In the genomic region with DNA sequence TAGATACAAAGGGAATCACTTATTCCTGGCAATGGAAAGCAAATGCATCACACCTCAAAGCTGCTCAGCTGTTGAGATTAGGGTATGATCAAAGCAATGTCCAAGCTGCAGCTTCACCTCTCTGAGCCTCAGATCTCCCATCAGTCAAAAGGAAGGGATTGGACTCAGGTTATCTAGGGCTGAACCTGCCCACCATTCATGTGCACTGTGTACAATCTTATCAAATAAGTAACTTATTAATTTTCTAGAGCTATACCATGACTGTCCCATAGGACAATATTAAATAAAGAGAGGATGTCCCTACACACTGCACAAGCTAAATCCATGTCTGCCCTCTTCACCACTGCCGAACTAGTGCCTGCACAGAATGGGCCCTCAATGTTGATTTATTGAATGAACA, we compare ENCODE assay signal across 15 cellular contexts.
DNase-seq lines count a peak whose midpoint lies in the region; ATAC-seq and TF ChIP-seq lines count a peak whose summit lies in the region.
"Had no signal": no experiment of that assay in that cellular context is flagged by ENCODE, and none has a peak within 500 bp of the region (broad histone marks: within the 10 kb centered on the region; RNA-seq: fewer than 3 reads in every experiment).

No MANE protein-coding gene starts in this region.

- POLR2A ChIA-PET in naive thymus-derived CD8-positive, alpha-beta T cell (lab: Charles Lee): no interaction called here

- H3K9me3 ChIP-seq in mucosa of descending colon: no peaks in the 10 kb centered on the region
- H3K9me3 ChIP-seq in T-helper 17 cell (ENCODE audit: control insufficient read depth, low read length, poor library complexity, severe bottlenecking): no peaks in the 10 kb centered on the region
- H3K9me3 ChIP-seq: HAP-1 had no signal

- H3K27me3 Mint-ChIP-seq in naive thymus-derived CD8-positive, alpha-beta T cell: peaks cover 4 to 22% (median 15%) of the 10 kb centered on the region in 5 donors
- peaks cover 54% of the 10 kb centered on the region for H3K27me3 Mint-ChIP-seq in T-helper 17 cell

- DNase-seq in DMS53 (lab: John Stamatoyannopoulos, UW) (peak; percentile 36), DMS53 treated with DMSO at 0.1 percent for 48 hours (lab: John Stamatoyannopoulos, UW; ENCODE audit: unreplicated experiment) (no peak), HuH-7 (ENCODE audit: low spot score) (peak; percentile 43), mucosa of descending colon (no peak), GM20000 (ENCODE audit: low spot score) (no peak), T-helper 17 cell (no peak)
- no peak for DNase-seq in naive thymus-derived CD8-positive, alpha-beta T cell
- DNase-seq: Calu3; CD4-positive, alpha-beta memory T cell; GDM1; IMR-90 had no signal

- H3K4me1 Mint-ChIP-seq in naive thymus-derived CD8-positive, alpha-beta T cell: peaks cover 0 to 1% (median 0%) of the 10 kb centered on the region in 4 donors
- H3K4me1 Mint-ChIP-seq in T-helper 17 cell: peaks cover 2% of the 10 kb centered on the region
- H3K4me1 Mint-ChIP-seq: CD14-positive monocyte; CD4-positive, alpha-beta memory T cell had no signal

- H3K4me3 Mint-ChIP-seq in naive thymus-derived CD8-positive, alpha-beta T cell: no peak overlapping the region
- no peak overlapping the region for H3K4me3 Mint-ChIP-seq in T-helper 17 cell
- H3K4me3 Mint-ChIP-seq: CD4-positive, alpha-beta memory T cell had no signal

- no peak overlapping the region for H3K4me3 ChIP-seq in mucosa of descending colon
- H3K4me3 ChIP-seq: BLaER1, HAP-1, K562 had no signal

- no peaks in the 10 kb centered on the region for H3K9me3 Mint-ChIP-seq in naive thymus-derived CD8-positive, alpha-beta T cell
- H3K9me3 Mint-ChIP-seq: CD4-positive, alpha-beta memory T cell had no signal

- TF ChIP-seq CTCF in mucosa of descending colon (IDR thresholded peaks at IDR 0.05) (no peak), GM20000 (IDR thresholded peaks at IDR 0.05; ENCODE audit: extremely low read depth, missing control alignments) (no peak)

- peaks cover 8% of the 10 kb centered on the region for H3K4me1 ChIP-seq in mucosa of descending colon (ENCODE audit: low read depth)
- H3K4me1 ChIP-seq: HAP-1 had no signal

- H3K27ac Mint-ChIP-seq in naive thymus-derived CD8-positive, alpha-beta T cell: no peak overlapping the region
- no peak overlapping the region for H3K27ac Mint-ChIP-seq in T-helper 17 cell
- H3K27ac Mint-ChIP-seq: CD14-positive monocyte; CD4-positive, alpha-beta memory T cell had no signal

- ATAC-seq in mucosa of descending colon (peak; percentile 61), T-helper 17 cell (no peak)
- no peak for ATAC-seq in naive thymus-derived CD8-positive, alpha-beta T cell
- ATAC-seq: K562 had no signal

- H3K36me3 ChIP-seq in mucosa of descending colon (ENCODE audit: low read depth): no peaks in the 10 kb centered on the region
- H3K36me3 ChIP-seq: BLaER1, HAP-1 had no signal

- intact Hi-C loops in mucosa of descending colon (cut with DNase I, micrococcal nuclease): no loop called here

- no peaks in the 10 kb centered on the region for H3K36me3 Mint-ChIP-seq in naive thymus-derived CD8-positive, alpha-beta T cell
- H3K36me3 Mint-ChIP-seq in T-helper 17 cell (ENCODE audit: low read depth): peaks cover 2% of the 10 kb centered on the region
- H3K36me3 Mint-ChIP-seq: CD14-positive monocyte; CD4-positive, alpha-beta memory T cell had no signal

Comparison
In these comparisons a context has a peak if more than half of its experiments do, and no peak if none do; other contexts are left out.
1. DNase-seq: peak in DMS53 (single experiment) and HuH-7 (single experiment); none in DMS53 treated with DMSO at 0.1 percent for 48 hours (single experiment), mucosa of descending colon (0 of 3), naive thymus-derived CD8-positive, alpha-beta T cell (0 of 10), GM20000 (single experiment) and T-helper 17 cell (0 of 3).